In the genomic region with DNA sequence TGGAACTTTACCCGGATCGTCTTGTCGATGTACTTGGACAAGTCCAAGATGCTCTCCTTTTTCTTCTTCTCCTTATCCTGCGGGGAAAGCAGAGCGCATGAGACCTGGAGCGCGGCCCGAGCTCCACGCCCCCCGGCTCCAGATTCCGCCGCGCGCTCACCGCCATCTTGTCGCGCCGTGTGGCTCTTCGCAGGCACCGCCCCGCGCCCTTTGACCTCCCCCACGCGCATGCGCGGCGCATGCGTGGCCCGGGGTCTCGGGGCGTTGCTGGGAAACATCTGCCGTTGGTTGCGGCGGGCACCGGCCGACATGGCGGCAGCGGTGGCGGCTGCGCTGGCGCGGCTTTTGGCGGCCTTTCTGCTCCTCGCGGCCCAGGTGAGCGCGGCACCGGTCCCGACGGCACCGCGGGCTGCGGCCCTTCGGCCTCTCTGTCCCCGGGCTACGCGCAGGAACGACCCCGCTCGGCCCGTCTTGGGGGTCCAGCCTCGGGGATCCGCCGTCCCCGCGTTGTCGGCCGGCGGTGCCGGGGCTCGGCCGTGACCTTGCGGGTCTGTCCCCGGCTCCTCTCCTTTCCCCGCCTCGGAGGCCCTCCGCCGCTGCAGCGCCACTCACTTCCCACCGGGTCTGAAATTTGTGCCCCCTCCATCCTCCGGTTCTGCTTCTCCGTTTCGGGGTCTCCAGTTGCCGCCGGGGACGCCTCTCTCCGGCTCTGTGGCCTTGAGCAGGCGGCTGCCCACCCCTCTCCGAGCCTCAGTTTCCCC, we compare ENCODE assay signal across 7 cellular contexts. TPM values are rescaled to one million over a fixed set of nuclear protein-coding genes. Genes with fewer than 3 reads are reported as not detected.
DNase-seq lines count a peak whose midpoint lies in the region; ATAC-seq and TF ChIP-seq lines count a peak whose summit lies in the region.

A gene (minus strand): TSS at position 186 of the 761 bp plus-strand sequence. CDS start 20 bp downstream, at position 166.
A gene with protein sequence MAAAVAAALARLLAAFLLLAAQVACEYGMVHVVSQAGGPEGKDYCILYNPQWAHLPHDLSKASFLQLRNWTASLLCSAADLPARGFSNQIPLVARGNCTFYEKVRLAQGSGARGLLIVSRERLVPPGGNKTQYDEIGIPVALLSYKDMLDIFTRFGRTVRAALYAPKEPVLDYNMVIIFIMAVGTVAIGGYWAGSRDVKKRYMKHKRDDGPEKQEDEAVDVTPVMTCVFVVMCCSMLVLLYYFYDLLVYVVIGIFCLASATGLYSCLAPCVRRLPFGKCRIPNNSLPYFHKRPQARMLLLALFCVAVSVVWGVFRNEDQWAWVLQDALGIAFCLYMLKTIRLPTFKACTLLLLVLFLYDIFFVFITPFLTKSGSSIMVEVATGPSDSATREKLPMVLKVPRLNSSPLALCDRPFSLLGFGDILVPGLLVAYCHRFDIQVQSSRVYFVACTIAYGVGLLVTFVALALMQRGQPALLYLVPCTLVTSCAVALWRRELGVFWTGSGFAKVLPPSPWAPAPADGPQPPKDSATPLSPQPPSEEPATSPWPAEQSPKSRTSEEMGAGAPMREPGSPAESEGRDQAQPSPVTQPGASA (plus strand): TSS at position 284 of the 761 bp plus-strand sequence. CDS start 26 bp downstream, at position 310.

- H3K4me1 Mint-ChIP-seq in activated B cell treated with CpG ODN at 0.5 μM for 24 hours, result peaks cover 86% of the 10 kb centered on the region

- CTCF ChIA-PET in activated B cell treated with CpG ODN at 0.5 μM for 24 hours (lab: Charles Lee), result no interaction called here

- ATAC-seq in GM18502 (IDR thresholded peaks at IDR 0.05; ENCODE audit: poor library complexity, unreplicated experiment), result peak; percentile 75
- ATAC-seq in HG03095 (IDR thresholded peaks at IDR 0.05; ENCODE audit: unreplicated experiment), result peak; percentile 34
- peak; percentile 52 for ATAC-seq in activated B cell treated with CpG ODN at 0.5 μM for 24 hours (ENCODE audit: low read depth)

- peaks cover 39% of the 10 kb centered on the region for H3K36me3 Mint-ChIP-seq in activated B cell treated with CpG ODN at 0.5 μM for 24 hours (ENCODE audit: low read depth)

- H3K4me3 Mint-ChIP-seq in activated B cell treated with CpG ODN at 0.5 μM for 24 hours, result peak within 1 kb of the TSS; percentile 100

- DNase-seq in NCI-H2196 treated with DMSO at 0.1 percent for 48 hours (lab: John Stamatoyannopoulos, UW; ENCODE audit: unreplicated experiment) (peak; percentile 75), activated B cell treated with CpG ODN at 0.5 μM for 24 hours (peak; percentile 97), cardiac fibroblast (ENCODE audit: low read depth in 2 of 2) (peak; percentile 85 to 92), inferior parietal cortex (ENCODE audit: extremely low spot score) (peak; percentile 96), smooth muscle cell of the brain vasculature (ENCODE audit: low read depth, low spot score) (peak; percentile 68)

- H3K27ac Mint-ChIP-seq in activated B cell treated with CpG ODN at 0.5 μM for 24 hours, result peak within 1 kb of the TSS; percentile 99

- POLR2A ChIA-PET in activated B cell treated with CpG ODN at 0.5 μM for 24 hours (lab: Charles Lee), result interaction anchor here (0.6 to 4.5 kb wide), 24 partner anchors 10 to 480 kb away, joined by 3 to 23 read pairs (median 4); a partner anchor contains a TSS

- H3K9me3 Mint-ChIP-seq in activated B cell treated with CpG ODN at 0.5 μM for 24 hours, result no peaks in the 10 kb centered on the region

- H3K27me3 Mint-ChIP-seq in activated B cell treated with CpG ODN at 0.5 μM for 24 hours, result no peaks in the 10 kb centered on the region

- TF ChIP-seq CTCF in activated B cell treated with CpG ODN at 0.5 μM for 24 hours (IDR thresholded peaks at IDR 0.05) (no peak), cardiac fibroblast (IDR thresholded peaks at IDR 0.05; ENCODE audit: low read depth, low read length) (no peak)

- intact Hi-C loops in activated B cell treated with CpG ODN at 0.5 μM for 24 hours (cut with micrococcal nuclease), result loop anchor here (5.0 kb wide), 1 partner anchor 176 kb away; a partner anchor contains a TSS

- H3K4me3 ChIP-seq in cardiac fibroblast (replicated peaks in 1 of 2; ENCODE audit: low read depth in 2 of 2, low read length in 2 of 2), result peak within 1 kb of the TSS; percentile 91 to 94

RNA-seq across cellular contexts. Expression of the first gene that starts in this region (rescaled TPM):
- total RNA-seq in activated B cell treated with CpG ODN at 0.5 μM for 24 hours, result 149 and 152 TPM in 2 replicates

RNA-seq across cellular contexts. Expression of the second gene that starts in this region (rescaled TPM):
- 112 and 142 TPM in 2 replicates for total RNA-seq in activated B cell treated with CpG ODN at 0.5 μM for 24 hours

Comparison
In these comparisons a context has a peak if more than half of its experiments do, and no peak if none do; other contexts are left out.
1. Peak in every context shown above with its lines: DNase-seq, ATAC-seq and H3K4me3 ChIP-seq.